ENCODE assay signal across 9 cellular contexts in the genomic region with DNA sequence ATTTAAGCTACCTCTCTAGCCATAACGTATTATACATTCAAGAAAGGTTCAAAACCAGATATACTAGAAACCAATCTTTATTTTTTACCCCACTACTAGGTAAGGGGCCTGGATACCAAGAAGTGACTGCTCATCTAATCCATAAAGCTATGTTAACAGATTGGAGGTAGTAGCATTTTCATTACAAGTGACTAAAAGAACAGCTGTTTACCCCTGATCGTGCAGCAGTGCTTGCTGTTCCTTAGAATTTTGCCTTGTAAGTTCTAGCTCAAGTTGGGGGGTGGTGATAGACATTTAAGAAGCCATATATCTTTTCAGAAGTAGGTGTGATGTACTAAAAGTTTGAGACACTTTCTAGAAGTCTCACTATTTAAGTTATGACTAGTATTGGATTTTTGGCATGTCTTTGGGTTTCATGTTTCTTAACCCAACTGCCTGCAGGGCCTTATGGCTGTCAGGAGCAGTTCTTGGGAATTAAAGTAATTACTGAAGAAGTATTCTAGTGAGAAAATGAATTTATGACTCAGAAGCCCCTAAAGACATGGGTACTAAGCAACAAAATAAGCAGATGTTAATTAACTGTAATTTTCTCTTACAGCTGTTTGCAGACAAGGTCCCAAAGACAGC. TPM values are rescaled to one million over a fixed set of nuclear protein-coding genes. Genes with fewer than 3 reads are reported as not detected.
A peak's percentile ranks its signal among the peaks of the same experiment; 100 is the strongest.
DNase-seq lines count a peak whose midpoint lies in the region; ATAC-seq lines count a peak whose summit lies in the region.
"Had no signal": no experiment of that assay in that cellular context is flagged by ENCODE, and none has a peak within 500 bp of the region (broad histone marks: within the 10 kb centered on the region; RNA-seq: fewer than 3 reads in every experiment).

No MANE protein-coding gene starts in this region.

- peaks cover 49% of the 10 kb centered on the region for H3K4me1 Mint-ChIP-seq in activated CD4-positive, alpha-beta T cell treated with anti-CD3 and anti-CD28 coated beads, Interleukin-2, amount 10 ng/mL, durations not matched to agents 7 days and 5 days
- peaks cover 36% of the 10 kb centered on the region for H3K4me1 Mint-ChIP-seq in activated CD8-positive, alpha-beta T cell treated with anti-CD3 and anti-CD28 coated beads, Interleukin-2, amount 10 ng/mL, durations not matched to agents 7 days and 5 days (ENCODE audit: low read depth)

- H3K27me3 Mint-ChIP-seq in activated CD4-positive, alpha-beta T cell treated with anti-CD3 and anti-CD28 coated beads, Interleukin-2, amount 10 ng/mL, durations not matched to agents 7 days and 5 days, result no peaks in the 10 kb centered on the region
- no peaks in the 10 kb centered on the region for H3K27me3 Mint-ChIP-seq in activated CD8-positive, alpha-beta T cell treated with anti-CD3 and anti-CD28 coated beads, Interleukin-2, amount 10 ng/mL, durations not matched to agents 7 days and 5 days (ENCODE audit: low read depth)

- no peaks in the 10 kb centered on the region for H3K9me3 ChIP-seq in subcutaneous abdominal adipose tissue (ENCODE audit: control insufficient read depth in 5 of 5, low read length in 5 of 5)

- DNase-seq in activated CD4-positive, alpha-beta T cell treated with anti-CD3 and anti-CD28 coated beads, Interleukin-2, amount 10 ng/mL, durations not matched to agents 7 days and 5 days, result no peak
- no peak for DNase-seq in activated CD4-positive, alpha-beta T cell treated with anti-CD3 and anti-CD28 coated beads for 4 hours
- DNase-seq in activated CD8-positive, alpha-beta T cell treated with anti-CD3 and anti-CD28 coated beads, Interleukin-2, amount 10 ng/mL, durations not matched to agents 7 days and 5 days, result no peak
- DNase-seq in D341Med (ENCODE audit: low spot score) (no peak), foreskin melanocyte (no peak)
- DNase-seq in activated CD8-positive, alpha-beta memory T cell treated with anti-CD3 and anti-CD28 coated beads, Interleukin-2, amount 50 U/mL, for 48 hours, result no peak
- DNase-seq: posterior cingulate gyrus had no signal

- H3K4me3 ChIP-seq in iPS-11a (ENCODE audit: low read depth, low read length) (peak overlapping the region; percentile 14), subcutaneous abdominal adipose tissue (ENCODE audit: low read depth in 1 of 5, low read length in 5 of 5) (peak overlapping the region in 4 of 5 donors; percentile 16 to 53 (median 27))

- CTCF ChIA-PET in activated CD4-positive, alpha-beta T cell treated with anti-CD3 and anti-CD28 coated beads, Interleukin-2, amount 10 ng/mL, durations not matched to agents 7 days and 5 days (lab: Charles Lee), result interaction anchor here (0.6 to 2.0 kb wide), 4 partner anchors 136 to 338 kb away, joined by 3 to 5 read pairs (median 4); no protein-coding TSS in a partner anchor
- CTCF ChIA-PET in activated CD8-positive, alpha-beta T cell treated with anti-CD3 and anti-CD28 coated beads, Interleukin-2, amount 10 ng/mL, durations not matched to agents 7 days and 5 days (lab: Charles Lee), result interaction anchor here (0.6 to 3.1 kb wide), 13 partner anchors 27 to 397 kb away, joined by 3 to 26 read pairs (median 3); partner anchors contain the start of genes H2AZ2 and TMED4

- peak overlapping the region; percentile 92 for H3K4me3 Mint-ChIP-seq in activated CD4-positive, alpha-beta T cell treated with anti-CD3 and anti-CD28 coated beads, Interleukin-2, amount 10 ng/mL, durations not matched to agents 7 days and 5 days
- peak overlapping the region; percentile 94 for H3K4me3 Mint-ChIP-seq in activated CD8-positive, alpha-beta T cell treated with anti-CD3 and anti-CD28 coated beads, Interleukin-2, amount 10 ng/mL, durations not matched to agents 7 days and 5 days

- POLR2A ChIA-PET in activated CD4-positive, alpha-beta T cell treated with anti-CD3 and anti-CD28 coated beads, Interleukin-2, amount 10 ng/mL, durations not matched to agents 7 days and 5 days (lab: Charles Lee), result interaction anchor here (0.7 to 1.3 kb wide), 2 partner anchors 48 to 86 kb away, joined by 3 read pairs; no protein-coding TSS in a partner anchor
- POLR2A ChIA-PET in activated CD8-positive, alpha-beta T cell treated with anti-CD3 and anti-CD28 coated beads, Interleukin-2, amount 10 ng/mL, durations not matched to agents 7 days and 5 days (lab: Charles Lee), result interaction anchor here (0.5 to 3.1 kb wide), 19 partner anchors 9 to 225 kb away, joined by 3 to 43 read pairs (median 5); partner anchors contain the start of genes DDX56, H2AZ2, OGDH and PURB

- H3K36me3 ChIP-seq in subcutaneous abdominal adipose tissue (ENCODE audit: control insufficient read depth in 5 of 5, insufficient read depth in 5 of 5, low read length in 5 of 5), result peaks cover 12 to 45% (median 39%) of the 10 kb centered on the region in 5 donors

- ATAC-seq in activated CD8-positive, alpha-beta T cell treated with anti-CD3 and anti-CD28 coated beads, Interleukin-2, amount 10 ng/mL, durations not matched to agents 7 days and 5 days, result no peak

- no peaks in the 10 kb centered on the region for H3K27me3 ChIP-seq in subcutaneous abdominal adipose tissue (ENCODE audit: control insufficient read depth in 5 of 5, insufficient read depth in 4 of 5, low read length in 5 of 5)

- H3K9me3 Mint-ChIP-seq in activated CD4-positive, alpha-beta T cell treated with anti-CD3 and anti-CD28 coated beads, Interleukin-2, amount 10 ng/mL, durations not matched to agents 7 days and 5 days, result no peaks in the 10 kb centered on the region
- no peaks in the 10 kb centered on the region for H3K9me3 Mint-ChIP-seq in activated CD8-positive, alpha-beta T cell treated with anti-CD3 and anti-CD28 coated beads, Interleukin-2, amount 10 ng/mL, durations not matched to agents 7 days and 5 days (ENCODE audit: insufficient read depth)

- H3K36me3 Mint-ChIP-seq in activated CD4-positive, alpha-beta T cell treated with anti-CD3 and anti-CD28 coated beads, Interleukin-2, amount 10 ng/mL, durations not matched to agents 7 days and 5 days (ENCODE audit: low read depth), result peaks cover 59% of the 10 kb centered on the region
- H3K36me3 Mint-ChIP-seq in activated CD8-positive, alpha-beta T cell treated with anti-CD3 and anti-CD28 coated beads, Interleukin-2, amount 10 ng/mL, durations not matched to agents 7 days and 5 days (ENCODE audit: low read depth), result peaks cover 61% of the 10 kb centered on the region

- peak overlapping the region; percentile 99 for H3K27ac ChIP-seq in subcutaneous abdominal adipose tissue (ENCODE audit: low read depth, low read length)

- peak overlapping the region; percentile 31 for H3K27ac Mint-ChIP-seq in activated CD4-positive, alpha-beta T cell treated with anti-CD3 and anti-CD28 coated beads, Interleukin-2, amount 10 ng/mL, durations not matched to agents 7 days and 5 days
- peak overlapping the region; percentile 68 for H3K27ac Mint-ChIP-seq in activated CD8-positive, alpha-beta T cell treated with anti-CD3 and anti-CD28 coated beads, Interleukin-2, amount 10 ng/mL, durations not matched to agents 7 days and 5 days

- H3K4me1 ChIP-seq in subcutaneous abdominal adipose tissue (ENCODE audit: control insufficient read depth in 5 of 5, insufficient read depth in 5 of 5, low read length in 5 of 5), result peaks cover 5 to 32% (median 26%) of the 10 kb centered on the region in 5 donors

- peak overlapping the region in 3 of 5 donors; percentile 79 to 91 (median 86) for H3K9ac ChIP-seq in subcutaneous abdominal adipose tissue (ENCODE audit: low read length in 5 of 5)

RNA-seq across cellular contexts. Expression of gene PPIA, which starts 2.3 kb away (rescaled TPM):
- 1,000 to 10,000 TPM; 1,993 to 2,183 TPM for total RNA-seq in activated CD4-positive, alpha-beta T cell treated with anti-CD3 and anti-CD28 coated beads, Interleukin-2, amount 10 ng/mL, durations not matched to agents 7 days and 5 days
- total RNA-seq in activated CD8-positive, alpha-beta T cell treated with anti-CD3 and anti-CD28 coated beads, Interleukin-2, amount 10 ng/mL, durations not matched to agents 7 days and 5 days, result 1,000 to 10,000 TPM; 2,568 to 2,621 TPM

RNA-seq across cellular contexts. Expression of gene H2AZ2, which starts 49.1 kb away (rescaled TPM):
- total RNA-seq in activated CD4-positive, alpha-beta T cell treated with anti-CD3 and anti-CD28 coated beads, Interleukin-2, amount 10 ng/mL, durations not matched to agents 7 days and 5 days, result 100 to 1,000 TPM; 327 to 404 TPM
- total RNA-seq in activated CD8-positive, alpha-beta T cell treated with anti-CD3 and anti-CD28 coated beads, Interleukin-2, amount 10 ng/mL, durations not matched to agents 7 days and 5 days, result 100 to 1,000 TPM; 435 to 439 TPM

RNA-seq across cellular contexts. Expression of gene ZMIZ2, which starts 50.1 kb away (rescaled TPM):
- total RNA-seq in activated CD4-positive, alpha-beta T cell treated with anti-CD3 and anti-CD28 coated beads, Interleukin-2, amount 10 ng/mL, durations not matched to agents 7 days and 5 days, result 100 to 1,000 TPM in 1 of 2 experiments, 10 to 100 TPM in 1; 98.6 to 100 TPM
- 10 to 100 TPM; 77.8 to 80.7 TPM for total RNA-seq in activated CD8-positive, alpha-beta T cell treated with anti-CD3 and anti-CD28 coated beads, Interleukin-2, amount 10 ng/mL, durations not matched to agents 7 days and 5 days
